Comparison of ENCODE assay signal across 22 cellular contexts in the genomic region with DNA sequence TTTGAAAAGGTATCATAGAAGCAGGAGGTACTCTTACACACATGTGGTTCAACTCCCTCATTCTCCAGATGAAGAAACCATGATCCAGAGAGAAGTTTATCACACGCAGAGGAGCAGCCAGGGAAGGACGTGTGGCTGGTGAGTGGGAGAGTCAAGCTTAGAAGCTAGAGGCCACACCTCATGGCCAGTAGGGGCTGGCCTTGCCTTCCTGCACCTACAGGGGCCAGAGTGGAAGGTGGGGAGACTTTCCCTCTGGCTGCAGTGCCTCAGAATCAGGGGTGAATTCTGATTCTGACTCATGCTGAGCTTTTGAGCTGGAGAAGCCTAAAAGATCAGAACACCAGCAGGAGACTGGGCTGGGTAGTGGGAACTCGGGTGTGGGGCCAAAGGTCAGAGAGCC.
DNase-seq lines count a peak whose midpoint lies in the region; ATAC-seq, FAIRE-seq and TF ChIP-seq lines count a peak whose summit lies in the region.
"Had no signal": no experiment of that assay in that cellular context is flagged by ENCODE, and none has a peak within 500 bp of the region (broad histone marks: within the 10 kb centered on the region; RNA-seq: fewer than 3 reads in every experiment).

No MANE protein-coding gene starts in this region.

- no peak overlapping the region for H2AFZ ChIP-seq in H1 (ENCODE audit: low read length)

- no peak overlapping the region for H3K14ac ChIP-seq in H1 (ENCODE audit: insufficient read length)

- H3K23me2 ChIP-seq in H1 (ENCODE audit: low read depth, low read length), result no peaks in the 10 kb centered on the region

- no peak overlapping the region for H4K5ac ChIP-seq in H1 (ENCODE audit: insufficient read length, low read depth, low read length)

- CTCF ChIA-PET in CD4-positive, alpha-beta memory T cell (lab: Charles Lee; ENCODE audit: partially characterized antibody), result interaction anchor here (1.6 to 2.1 kb wide), 2 partner anchors 35 to 64 kb away, joined by 3 to 6 read pairs; no protein-coding TSS in a partner anchor
- CTCF ChIA-PET in activated CD8-positive, alpha-beta T cell treated with anti-CD3 and anti-CD28 coated beads, Interleukin-2, amount 10 ng/mL, durations not matched to agents 7 days and 5 days (lab: Charles Lee), result interaction anchor here (0.7 to 1.2 kb wide), 2 partner anchors 16 to 64 kb away, joined by 3 read pairs; no protein-coding TSS in a partner anchor
- CTCF ChIA-PET in H1 (lab: Charles Lee; ENCODE audit: partially characterized antibody) (interaction anchor here (1.9 kb wide), 1 partner anchor 11 kb away, joined by 4 read pairs; no protein-coding TSS in a partner anchor), HEK293T (lab: Yijun Ruan, JAX) (no interaction called here)

- DNase-seq in T-helper 1 cell, result no peak
- no peak for DNase-seq in CD4-positive, alpha-beta memory T cell
- DNase-seq in activated CD8-positive, alpha-beta T cell treated with anti-CD3 and anti-CD28 coated beads, Interleukin-2, amount 10 ng/mL, durations not matched to agents 7 days and 5 days, result no peak
- DNase-seq in H1 (ENCODE audit: low read depth in 1 of 2, low spot score in 2 of 2), result no peak
- no peak for DNase-seq in HEK293T (ENCODE audit: extremely low spot score)
- DNase-seq in HAP-1 (ENCODE audit: low spot score in 2 of 2), result no peak
- no peak for DNase-seq in upper lobe of left lung
- DNase-seq: effector CD8-positive, alpha-beta T cell; GDM1; KG1; kidney; NCI-H1694; stimulated activated CD4-positive, alpha-beta T cell treated with anti-CD3 and anti-CD28 coated beads, Interleukin-2, amount 100 ng/mL, for 24 hours; T1000 had no signal

- no peak overlapping the region for H3K4me2 ChIP-seq in H1 (ENCODE audit: insufficient read depth in 1 of 2, low read depth in 2 of 2, low read length in 2 of 2)

- no peak overlapping the region for H2BK12ac ChIP-seq in H1 (ENCODE audit: low read depth, low read length)

- intact Hi-C loops in CD4-positive, alpha-beta memory T cell (cut with micrococcal nuclease), result no loop called here

- in situ Hi-C loops in HAP-1 (cut with MboI; ENCODE audit: low sequenced_read_pairs), result no loop called here

- no peak overlapping the region for H3K4ac ChIP-seq in H1 (replicated peaks; ENCODE audit: insufficient read length, low read depth, low read length)

- no peak for FAIRE-seq in H1 (lab: Jason Lieb, UNC)
- FAIRE-seq: HTR-8/SVneo, kidney, small intestine had no signal

- no peaks in the 10 kb centered on the region for H3K36me3 ChIP-seq in CD4-positive, alpha-beta memory T cell (ENCODE audit: insufficient read depth, low read length)
- no peaks in the 10 kb centered on the region for H3K36me3 ChIP-seq in H1 (ENCODE audit: control insufficient read depth in 2 of 4, insufficient read depth in 4 of 4, low read length in 3 of 4)
- H3K36me3 ChIP-seq in HAP-1 (replicated peaks), result no peaks in the 10 kb centered on the region
- no peaks in the 10 kb centered on the region for H3K36me3 ChIP-seq in upper lobe of left lung
- H3K36me3 ChIP-seq: thoracic aorta had no signal

- H2AK5ac ChIP-seq in H1 (ENCODE audit: low read depth, low read length), result no peak overlapping the region

- H3K9me3 Mint-ChIP-seq in T-helper 1 cell treated with Interleukin-12 subunit alpha and Interleukin-12 subunit beta and Interleukin-4 antibody, amounts not matched to agents 30 μg/mL and 1 μg/mL, for 36 hours, result no peaks in the 10 kb centered on the region
- H3K9me3 Mint-ChIP-seq in CD4-positive, alpha-beta memory T cell, result no peaks in the 10 kb centered on the region
- H3K9me3 Mint-ChIP-seq in activated CD8-positive, alpha-beta T cell treated with anti-CD3 and anti-CD28 coated beads, Interleukin-2, amount 10 ng/mL, durations not matched to agents 7 days and 5 days (ENCODE audit: insufficient read depth), result no peaks in the 10 kb centered on the region

- no peak overlapping the region for H2BK15ac ChIP-seq in H1 (ENCODE audit: low read length)

- H3K4me1 ChIP-seq in CD4-positive, alpha-beta memory T cell (ENCODE audit: insufficient read depth, low read length), result peaks cover 80% of the 10 kb centered on the region
- H3K4me1 ChIP-seq in H1 (replicated peaks in 1 of 4; ENCODE audit: control insufficient read depth in 3 of 4, insufficient read depth in 4 of 4, low read length in 3 of 4), result peaks cover 0 to 6% (median 0%) of the 10 kb centered on the region in 4 experiments; a peak in 4 of 7 replicates
- H3K4me1 ChIP-seq in HAP-1, result no peaks in the 10 kb centered on the region
- no peaks in the 10 kb centered on the region for H3K4me1 ChIP-seq in upper lobe of left lung

- H3K56ac ChIP-seq in H1 (replicated peaks; ENCODE audit: insufficient read length, low read depth, low read length), result no peak overlapping the region

- peaks cover 2% of the 10 kb centered on the region for H3K36me3 Mint-ChIP-seq in T-helper 1 cell treated with Interleukin-12 subunit alpha and Interleukin-12 subunit beta and Interleukin-4 antibody, amounts not matched to agents 30 μg/mL and 1 μg/mL, for 36 hours (ENCODE audit: low read depth)
- H3K36me3 Mint-ChIP-seq in CD4-positive, alpha-beta memory T cell, result no peaks in the 10 kb centered on the region
- no peaks in the 10 kb centered on the region for H3K36me3 Mint-ChIP-seq in activated CD8-positive, alpha-beta T cell treated with anti-CD3 and anti-CD28 coated beads, Interleukin-2, amount 10 ng/mL, durations not matched to agents 7 days and 5 days (ENCODE audit: low read depth)
- H3K36me3 Mint-ChIP-seq: stimulated activated memory B cell treated with anti-CD40 and anti-IgM and Interleukin-4, amounts not matched to agents 10 μg/mL and 1 μg/mL and 100 μg/mL, for 72 hours had no signal

- H3K27ac Mint-ChIP-seq in T-helper 1 cell treated with Interleukin-12 subunit alpha and Interleukin-12 subunit beta and Interleukin-4 antibody, amounts not matched to agents 30 μg/mL and 1 μg/mL, for 36 hours, result peak overlapping the region; percentile 23
- peak overlapping the region in 6 of 7 donors; percentile 19 to 88 (median 83) for H3K27ac Mint-ChIP-seq in CD4-positive, alpha-beta memory T cell
- peak overlapping the region; percentile 32 for H3K27ac Mint-ChIP-seq in activated CD8-positive, alpha-beta T cell treated with anti-CD3 and anti-CD28 coated beads, Interleukin-2, amount 10 ng/mL, durations not matched to agents 7 days and 5 days
- H3K27ac Mint-ChIP-seq: stimulated activated memory B cell treated with anti-CD40 and anti-IgM and Interleukin-4, amounts not matched to agents 10 μg/mL and 1 μg/mL and 100 μg/mL, for 72 hours had no signal

- TF ChIP-seq CTCF in H1 (IDR thresholded peaks at IDR 0.05; ENCODE audit: control extremely low read depth in 1 of 3, insufficient read depth in 1 of 3, low read depth in 1 of 3, low read length in 3 of 3) (no peak), upper lobe of left lung (IDR thresholded peaks at IDR 0.05) (no peak)

- WGBS in H1 (ENCODE audit: extremely low coverage in 1 of 2, insufficient coverage in 1 of 2, insufficient read length in 1 of 2, insufficient replicate concordance in 2 of 2, low coverage in 1 of 2, low lambda C conversion rate in 2 of 2, missing lambda C conversion rate in 1 of 2), 2 experiments, result 54% methylated on average over 3 of the region's 3 CpGs; no CpG with 5 or more reads in 1 of the 2 experiments
- 21 to 65% methylated on average over 3 of the region's 3 CpGs for WGBS in upper lobe of left lung, 2 donors

- peak overlapping the region; percentile 1 for H3K4me3 Mint-ChIP-seq in T-helper 1 cell treated with Interleukin-12 subunit alpha and Interleukin-12 subunit beta and Interleukin-4 antibody, amounts not matched to agents 30 μg/mL and 1 μg/mL, for 36 hours
- H3K4me3 Mint-ChIP-seq in CD4-positive, alpha-beta memory T cell, result peak overlapping the region in 7 of 8 donors; percentile 23 to 83 (median 74)
- H3K4me3 Mint-ChIP-seq in activated CD8-positive, alpha-beta T cell treated with anti-CD3 and anti-CD28 coated beads, Interleukin-2, amount 10 ng/mL, durations not matched to agents 7 days and 5 days, result no peak overlapping the region
- H3K4me3 Mint-ChIP-seq: stimulated activated memory B cell treated with anti-CD40 and anti-IgM and Interleukin-4, amounts not matched to agents 10 μg/mL and 1 μg/mL and 100 μg/mL, for 72 hours had no signal

- peak; percentile 9 to 11; a peak in 1 of 4 replicates for TF ChIP-seq RAD21 in H1 (IDR thresholded peaks at IDR 0.05 in 1 of 2, conservative IDR thresholded peaks at IDR 0.05 in 1 of 2; ENCODE audit: low read depth in 2 of 2, low read length in 2 of 2)

- ATAC-seq in activated CD8-positive, alpha-beta T cell treated with anti-CD3 and anti-CD28 coated beads, Interleukin-2, amount 10 ng/mL, durations not matched to agents 7 days and 5 days, result no peak
- ATAC-seq in upper lobe of left lung (ENCODE audit: low FRiP score in 2 of 2), result no peak
- ATAC-seq: stimulated activated memory B cell treated with anti-CD40 and anti-IgM and Interleukin-4, amounts not matched to agents 10 μg/mL and 1 μg/mL and 100 μg/mL, for 72 hours had no signal

- H3K27me3 Mint-ChIP-seq in T-helper 1 cell treated with Interleukin-12 subunit alpha and Interleukin-12 subunit beta and Interleukin-4 antibody, amounts not matched to agents 30 μg/mL and 1 μg/mL, for 36 hours (ENCODE audit: low read depth), result no peaks in the 10 kb centered on the region
- H3K27me3 Mint-ChIP-seq in CD4-positive, alpha-beta memory T cell, result no peaks in the 10 kb centered on the region
- H3K27me3 Mint-ChIP-seq in activated CD8-positive, alpha-beta T cell treated with anti-CD3 and anti-CD28 coated beads, Interleukin-2, amount 10 ng/mL, durations not matched to agents 7 days and 5 days (ENCODE audit: low read depth), result no peaks in the 10 kb centered on the region
- H3K27me3 Mint-ChIP-seq: stimulated activated memory B cell treated with anti-CD40 and anti-IgM and Interleukin-4, amounts not matched to agents 10 μg/mL and 1 μg/mL and 100 μg/mL, for 72 hours had no signal

- no peak overlapping the region for H3K4me3 ChIP-seq in CD4-positive, alpha-beta memory T cell (ENCODE audit: low read length in 2 of 2)
- H3K4me3 ChIP-seq in H1 (ENCODE audit: extremely low read depth in 1 of 4, insufficient read depth in 2 of 4, low read depth in 3 of 4, low read length in 4 of 4) (no peak overlapping the region), HAP-1 (no peak overlapping the region), upper lobe of left lung (no peak overlapping the region)
- H3K4me3 ChIP-seq: SK-N-MC, thoracic aorta had no signal

- H2BK120ac ChIP-seq in H1 (replicated peaks; ENCODE audit: low read depth, low read length), result no peak overlapping the region

- no peaks in the 10 kb centered on the region for H3K79me1 ChIP-seq in H1 (ENCODE audit: low read depth, low read length)

- H3K27ac ChIP-seq in CD4-positive, alpha-beta memory T cell (ENCODE audit: low read depth, low read length), result no peak overlapping the region
- H3K27ac ChIP-seq in H1 (ENCODE audit: low read depth, low read length), result no peak overlapping the region
- no peak overlapping the region for H3K27ac ChIP-seq in upper lobe of left lung
- H3K27ac ChIP-seq: 22Rv1, RWPE1, SK-N-MC, thoracic aorta had no signal

- no peak overlapping the region for H3K18ac ChIP-seq in H1 (ENCODE audit: extremely low read depth, low read length)

- no peaks in the 10 kb centered on the region for H4K20me1 ChIP-seq in H1 (replicated peaks in 1 of 2; ENCODE audit: control insufficient read depth in 1 of 2, insufficient read depth in 2 of 2, low read length in 2 of 2)

- peaks cover 0 to 3% of the 10 kb centered on the region in 2 experiments; a peak in 1 of 4 replicates for H3K79me2 ChIP-seq in H1 (ENCODE audit: control insufficient read depth in 1 of 2, insufficient read depth in 2 of 2, low read length in 2 of 2)

- no peak overlapping the region for H4K91ac ChIP-seq in H1 (replicated peaks; ENCODE audit: insufficient read length, low read length)

- H3K27me3 ChIP-seq in CD4-positive, alpha-beta memory T cell (ENCODE audit: insufficient read depth, low read length), result no peaks in the 10 kb centered on the region
- H3K27me3 ChIP-seq in H1 (replicated peaks in 1 of 4; ENCODE audit: control insufficient read depth in 3 of 4, extremely low read depth in 1 of 4, insufficient read depth in 3 of 4, low read length in 3 of 4), result no peaks in the 10 kb centered on the region; a peak in 1 of 7 replicates
- H3K27me3 ChIP-seq in HAP-1 (ENCODE audit: low read depth), result no peaks in the 10 kb centered on the region
- no peaks in the 10 kb centered on the region for H3K27me3 ChIP-seq in upper lobe of left lung

- no peak overlapping the region for H2BK20ac ChIP-seq in H1 (ENCODE audit: low read length)

- H4K8ac ChIP-seq in H1 (ENCODE audit: extremely low read depth, insufficient read depth, low read length), result no peak overlapping the region

- POLR2A ChIA-PET in CD4-positive, alpha-beta memory T cell (lab: Charles Lee; ENCODE audit: partially characterized antibody), result interaction anchor here (0.6 to 2.1 kb wide), 5 partner anchors 9 to 30 kb away, joined by 3 to 7 read pairs (median 3); no protein-coding TSS in a partner anchor
- POLR2A ChIA-PET in activated CD8-positive, alpha-beta T cell treated with anti-CD3 and anti-CD28 coated beads, Interleukin-2, amount 10 ng/mL, durations not matched to agents 7 days and 5 days (lab: Charles Lee), result no interaction called here
- POLR2A ChIA-PET in H1 (lab: Charles Lee; ENCODE audit: partially characterized antibody), result no interaction called here
- POLR2A ChIA-PET in HEK293T (lab: Yijun Ruan, JAX), result no interaction called here

- H2BK5ac ChIP-seq in H1 (ENCODE audit: low read depth, low read length), result no peak overlapping the region

- H3K9ac ChIP-seq in H1 (replicated peaks in 1 of 4; ENCODE audit: extremely low read depth in 1 of 4, low read depth in 3 of 4, low read length in 3 of 4), result no peak overlapping the region

- H3K23ac ChIP-seq in H1 (ENCODE audit: insufficient read length), result no peak overlapping the region

- TF ChIP-seq POLR2A in H1 (IDR thresholded peaks at IDR 0.05; ENCODE audit: control extremely low read depth in 1 of 2, low read depth in 2 of 2, low read length in 2 of 2), result no peak
- TF ChIP-seq POLR2A in upper lobe of left lung (IDR thresholded peaks at IDR 0.05), result no peak

- H3K9me3 ChIP-seq in CD4-positive, alpha-beta memory T cell (ENCODE audit: control insufficient read depth in 1 of 2, low read length in 2 of 2), result no peaks in the 10 kb centered on the region
- H3K9me3 ChIP-seq in H1 (ENCODE audit: insufficient read depth in 2 of 2, low read depth in 1 of 2, low read length in 1 of 2) (no peaks in the 10 kb centered on the region), HAP-1 (no peaks in the 10 kb centered on the region), upper lobe of left lung (no peaks in the 10 kb centered on the region)
- H3K9me3 ChIP-seq: thoracic aorta had no signal

- TF ChIP-seq EP300 in H1 (IDR thresholded peaks at IDR 0.05; ENCODE audit: borderline replicate concordance in 1 of 2, low read depth in 2 of 2, low read length in 2 of 2) (no peak), upper lobe of left lung (IDR thresholded peaks at IDR 0.05) (no peak)

- peaks cover 78% of the 10 kb centered on the region for H3K4me1 Mint-ChIP-seq in T-helper 1 cell treated with Interleukin-12 subunit alpha and Interleukin-12 subunit beta and Interleukin-4 antibody, amounts not matched to agents 30 μg/mL and 1 μg/mL, for 36 hours (ENCODE audit: low read depth)
- H3K4me1 Mint-ChIP-seq in CD4-positive, alpha-beta memory T cell, result peaks cover 53 to 97% (median 72%) of the 10 kb centered on the region in 4 donors
- H3K4me1 Mint-ChIP-seq in activated CD8-positive, alpha-beta T cell treated with anti-CD3 and anti-CD28 coated beads, Interleukin-2, amount 10 ng/mL, durations not matched to agents 7 days and 5 days (ENCODE audit: low read depth), result peaks cover 87% of the 10 kb centered on the region
- H3K4me1 Mint-ChIP-seq: stimulated activated memory B cell treated with anti-CD40 and anti-IgM and Interleukin-4, amounts not matched to agents 10 μg/mL and 1 μg/mL and 100 μg/mL, for 72 hours had no signal

Comparison
In these comparisons a context has a peak if more than half of its experiments do, and no peak if none do; other contexts are left out.
1. H3K27ac Mint-ChIP-seq: peak in every context shown above with its lines; median percentile 83 in CD4-positive, alpha-beta memory T cell; 32 in activated CD8-positive, alpha-beta T cell treated with anti-CD3 and anti-CD28 coated beads, Interleukin-2, amount 10 ng/mL, durations not matched to agents 7 days and 5 days; 23 in T-helper 1 cell treated with Interleukin-12 subunit alpha and Interleukin-12 subunit beta and Interleukin-4 antibody, amounts not matched to agents 30 μg/mL and 1 μg/mL, for 36 hours.